In genomic region chr11:95863486-95864140, GRCh38 we compare ENCODE assay signal across 21 cellular contexts.
DNase-seq lines count a peak whose midpoint lies in the region; ATAC-seq, FAIRE-seq and TF ChIP-seq lines count a peak whose summit lies in the region.
"Had no signal": no experiment of that assay in that cellular context is flagged by ENCODE, and none has a peak within 500 bp of the region (broad histone marks: within the 10 kb centered on the region; RNA-seq: fewer than 3 reads in every experiment).

No MANE protein-coding gene starts in this region.

- TF ChIP-seq CTCF in AG10803 (conservative IDR thresholded peaks at IDR 0.05; ENCODE audit: low read length) (no peak), cardiac fibroblast (IDR thresholded peaks at IDR 0.05; ENCODE audit: low read depth, low read length) (no peak), pancreas (IDR thresholded peaks at IDR 0.05) (no peak), endodermal cell (conservative IDR thresholded peaks at IDR 0.05) (no peak)

- H2BK5ac ChIP-seq in mesenchymal stem cell (ENCODE audit: low read depth, low read length, poor library complexity, severe bottlenecking) = no peak overlapping the region

- intact Hi-C loops in pancreas (cut with DNase I) = no loop called here
- intact Hi-C loops in naive thymus-derived CD4-positive, alpha-beta T cell (cut with micrococcal nuclease) = no loop called here

- H2BK15ac ChIP-seq in mesenchymal stem cell (ENCODE audit: low read depth, poor library complexity, severe bottlenecking) = no peak overlapping the region

- no peaks in the 10 kb centered on the region for H3K9me3 ChIP-seq in mesenchymal stem cell (ENCODE audit: control insufficient read depth, low read length)
- H3K9me3 ChIP-seq in pancreas = no peaks in the 10 kb centered on the region
- H3K9me3 ChIP-seq in naive thymus-derived CD4-positive, alpha-beta T cell (ENCODE audit: control insufficient read depth in 2 of 3, low read length in 3 of 3) = no peaks in the 10 kb centered on the region
- H3K9me3 ChIP-seq in endodermal cell (ENCODE audit: control insufficient read depth, low read length) = no peaks in the 10 kb centered on the region
- H3K9me3 ChIP-seq: Caco-2, left ventricle myocardium inferior had no signal

- no peak overlapping the region for H2AFZ ChIP-seq in mesenchymal stem cell (ENCODE audit: low read depth, low read length)

- no peak overlapping the region for H4K8ac ChIP-seq in mesenchymal stem cell (ENCODE audit: low read length)

- no peak overlapping the region for H3K23ac ChIP-seq in mesenchymal stem cell (ENCODE audit: low read length in 2 of 2)

- peak; percentile 71 for DNase-seq in AG10803 (ENCODE audit: low read depth)
- peak; percentile 44 for DNase-seq in M059J (ENCODE audit: low read depth)
- DNase-seq in cardiac fibroblast (ENCODE audit: low read depth in 2 of 2) = peak; percentile 62 to 88
- peak; percentile 51 for DNase-seq in mesenchymal stem cell
- DNase-seq in pancreas = no peak
- no peak for DNase-seq in naive thymus-derived CD4-positive, alpha-beta T cell
- no peak for DNase-seq in endodermal cell
- DNase-seq: activated CD4-positive, alpha-beta T cell treated with anti-CD3 and anti-CD28 coated beads, Interleukin-2, amount 10 ng/mL, durations not matched to agents 24 days and 14 days; activated naive CD4-positive, alpha-beta T cell treated with anti-CD3 and anti-CD28 coated beads, Interleukin-2, amount 10 ng/mL, durations not matched to agents 7 days and 5 days; activated T-cell treated with anti-CD3 and anti-CD28 coated beads for 4 hours; Caco-2; effector CD8-positive, alpha-beta T cell; GF-D8; left ventricle myocardium inferior; NCI-H2107; NCI-H526; occipital lobe had no signal

- POLR2A ChIA-PET in naive thymus-derived CD4-positive, alpha-beta T cell (lab: Charles Lee) = no interaction called here

- peaks cover 11% of the 10 kb centered on the region for H3K79me1 ChIP-seq in mesenchymal stem cell (replicated peaks; ENCODE audit: low read length, poor library complexity, severe bottlenecking)

- H3K27ac ChIP-seq in mesenchymal stem cell (ENCODE audit: low read length, poor library complexity, severe bottlenecking) (peak overlapping the region; percentile 34), pancreas (no peak overlapping the region), endodermal cell (ENCODE audit: low read depth, low read length) (no peak overlapping the region)
- H3K27ac ChIP-seq in naive thymus-derived CD4-positive, alpha-beta T cell (ENCODE audit: low read depth, low read length) = no peak overlapping the region
- H3K27ac ChIP-seq: cardiac muscle cell, left ventricle myocardium inferior had no signal

- H3K27me3 Mint-ChIP-seq in naive thymus-derived CD4-positive, alpha-beta T cell = no peaks in the 10 kb centered on the region
- H3K27me3 Mint-ChIP-seq in endodermal cell (ENCODE audit: insufficient read depth) = no peaks in the 10 kb centered on the region
- H3K27me3 Mint-ChIP-seq: activated CD4-positive, alpha-beta T cell treated with anti-CD3 and anti-CD28 coated beads, Interleukin-2, amount 10 ng/mL, durations not matched to agents 24 days and 14 days; activated naive CD4-positive, alpha-beta T cell treated with anti-CD3 and anti-CD28 coated beads, Interleukin-2, amount 10 ng/mL, durations not matched to agents 7 days and 5 days had no signal

- H3K4me2 ChIP-seq in mesenchymal stem cell (ENCODE audit: low read length, poor library complexity, severe bottlenecking) = no peak overlapping the region

- no peak for FAIRE-seq in pancreas (lab: Jason Lieb, UNC)
- FAIRE-seq: urothelium cell line had no signal

- H3K4me1 ChIP-seq in mesenchymal stem cell (ENCODE audit: control insufficient read depth, insufficient read depth, low read depth, low read length) (no peaks in the 10 kb centered on the region), pancreas (no peaks in the 10 kb centered on the region), endodermal cell (ENCODE audit: control insufficient read depth, insufficient read depth, low read length) (no peaks in the 10 kb centered on the region)
- H3K4me1 ChIP-seq in naive thymus-derived CD4-positive, alpha-beta T cell (ENCODE audit: control insufficient read depth in 2 of 2, insufficient read depth in 2 of 2, low read length in 2 of 2) = no peaks in the 10 kb centered on the region
- H3K4me1 ChIP-seq: Caco-2, left ventricle myocardium inferior had no signal

- H3K4me3 ChIP-seq in AG10803 (ENCODE audit: low read length) = no peak overlapping the region
- no peak overlapping the region for H3K4me3 ChIP-seq in cardiac fibroblast (replicated peaks in 1 of 2; ENCODE audit: low read depth in 2 of 2, low read length in 2 of 2)
- no peak overlapping the region for H3K4me3 ChIP-seq in mesenchymal stem cell (ENCODE audit: insufficient read depth in 1 of 2, low read depth in 1 of 2, low read length in 2 of 2)
- no peak overlapping the region for H3K4me3 ChIP-seq in pancreas
- no peak overlapping the region for H3K4me3 ChIP-seq in naive thymus-derived CD4-positive, alpha-beta T cell (ENCODE audit: low read length)
- H3K4me3 ChIP-seq in endodermal cell (ENCODE audit: low read length) = no peak overlapping the region
- H3K4me3 ChIP-seq: cardiac muscle cell, left ventricle myocardium inferior had no signal

- H3K27ac Mint-ChIP-seq in naive thymus-derived CD4-positive, alpha-beta T cell = no peak overlapping the region
- H3K27ac Mint-ChIP-seq in endodermal cell = no peak overlapping the region
- H3K27ac Mint-ChIP-seq: activated CD4-positive, alpha-beta T cell treated with anti-CD3 and anti-CD28 coated beads, Interleukin-2, amount 10 ng/mL, durations not matched to agents 24 days and 14 days; activated naive CD4-positive, alpha-beta T cell treated with anti-CD3 and anti-CD28 coated beads, Interleukin-2, amount 10 ng/mL, durations not matched to agents 7 days and 5 days had no signal

- no peak overlapping the region for H2AK5ac ChIP-seq in mesenchymal stem cell (ENCODE audit: low read length, severe bottlenecking)

- H3K36me3 Mint-ChIP-seq in naive thymus-derived CD4-positive, alpha-beta T cell = peaks cover 0 to 46% (median 10%) of the 10 kb centered on the region in 5 donors
- H3K36me3 Mint-ChIP-seq in endodermal cell (ENCODE audit: low read depth) = peaks cover 20% of the 10 kb centered on the region

- H3K4me3 Mint-ChIP-seq in naive thymus-derived CD4-positive, alpha-beta T cell = no peak overlapping the region
- H3K4me3 Mint-ChIP-seq in endodermal cell = no peak overlapping the region
- H3K4me3 Mint-ChIP-seq: activated CD4-positive, alpha-beta T cell treated with anti-CD3 and anti-CD28 coated beads, Interleukin-2, amount 10 ng/mL, durations not matched to agents 24 days and 14 days; activated naive CD4-positive, alpha-beta T cell treated with anti-CD3 and anti-CD28 coated beads, Interleukin-2, amount 10 ng/mL, durations not matched to agents 7 days and 5 days had no signal

- no peaks in the 10 kb centered on the region for H3K4me1 Mint-ChIP-seq in naive thymus-derived CD4-positive, alpha-beta T cell
- H3K4me1 Mint-ChIP-seq in endodermal cell = peaks cover 2% of the 10 kb centered on the region
- H3K4me1 Mint-ChIP-seq: activated CD4-positive, alpha-beta T cell treated with anti-CD3 and anti-CD28 coated beads, Interleukin-2, amount 10 ng/mL, durations not matched to agents 24 days and 14 days; activated naive CD4-positive, alpha-beta T cell treated with anti-CD3 and anti-CD28 coated beads, Interleukin-2, amount 10 ng/mL, durations not matched to agents 7 days and 5 days had no signal

- no peak overlapping the region for H2BK120ac ChIP-seq in mesenchymal stem cell (ENCODE audit: low read depth, low read length)

- H2BK12ac ChIP-seq in mesenchymal stem cell (ENCODE audit: low read length in 2 of 2) = no peak overlapping the region

- CTCF ChIA-PET in naive thymus-derived CD4-positive, alpha-beta T cell (lab: Charles Lee) = interaction anchor here (0.7 kb wide), 1 partner anchor 9 kb away, joined by 4 read pairs; no protein-coding TSS in a partner anchor

- peaks cover 0 to 2% (median 0%) of the 10 kb centered on the region in 11 donors for H3K9me3 Mint-ChIP-seq in naive thymus-derived CD4-positive, alpha-beta T cell
- no peaks in the 10 kb centered on the region for H3K9me3 Mint-ChIP-seq in endodermal cell
- H3K9me3 Mint-ChIP-seq: activated CD4-positive, alpha-beta T cell treated with anti-CD3 and anti-CD28 coated beads, Interleukin-2, amount 10 ng/mL, durations not matched to agents 24 days and 14 days; activated naive CD4-positive, alpha-beta T cell treated with anti-CD3 and anti-CD28 coated beads, Interleukin-2, amount 10 ng/mL, durations not matched to agents 7 days and 5 days had no signal

- no peaks in the 10 kb centered on the region for H3K27me3 ChIP-seq in mesenchymal stem cell (ENCODE audit: control insufficient read depth in 1 of 2, insufficient read depth in 1 of 2, low read length in 2 of 2)
- H3K27me3 ChIP-seq in pancreas = no peaks in the 10 kb centered on the region
- no peaks in the 10 kb centered on the region for H3K27me3 ChIP-seq in naive thymus-derived CD4-positive, alpha-beta T cell (ENCODE audit: control insufficient read depth in 2 of 2, insufficient read depth in 2 of 2, low read length in 2 of 2)
- no peaks in the 10 kb centered on the region for H3K27me3 ChIP-seq in endodermal cell (ENCODE audit: control insufficient read depth, insufficient read depth, low read length, poor library complexity, severe bottlenecking)
- H3K27me3 ChIP-seq: cardiac muscle cell had no signal

- no peak overlapping the region for H3K18ac ChIP-seq in mesenchymal stem cell (ENCODE audit: low read depth in 1 of 2, low read length in 2 of 2)

- H3K4ac ChIP-seq in mesenchymal stem cell (ENCODE audit: low read depth in 1 of 2, low read length in 2 of 2) = no peak overlapping the region

- H3K9ac ChIP-seq in mesenchymal stem cell (ENCODE audit: low read length) (no peak overlapping the region), endodermal cell (ENCODE audit: extremely low read depth, low read length, poor library complexity, severe bottlenecking) (no peak overlapping the region)

- peaks cover 3 to 38% of the 10 kb centered on the region in 2 experiments for H3K36me3 ChIP-seq in mesenchymal stem cell (ENCODE audit: control insufficient read depth in 1 of 2, insufficient read depth in 2 of 2, low read depth in 1 of 2, low read length in 2 of 2)
- no peaks in the 10 kb centered on the region for H3K36me3 ChIP-seq in pancreas
- H3K36me3 ChIP-seq in naive thymus-derived CD4-positive, alpha-beta T cell (ENCODE audit: control insufficient read depth in 2 of 3, insufficient read depth in 3 of 3, low read length in 3 of 3) = no peaks in the 10 kb centered on the region
- H3K36me3 ChIP-seq in endodermal cell (ENCODE audit: control insufficient read depth, insufficient read depth, low read length) = peaks cover 42% of the 10 kb centered on the region

- no peak overlapping the region for H3K14ac ChIP-seq in mesenchymal stem cell (ENCODE audit: low read length in 2 of 2)

- no peak overlapping the region for H4K91ac ChIP-seq in mesenchymal stem cell (ENCODE audit: low read length)

- ATAC-seq in pancreas = no peak
- no peak for ATAC-seq in naive thymus-derived CD4-positive, alpha-beta T cell
- ATAC-seq in HG02588 (IDR thresholded peaks at IDR 0.05; ENCODE audit: unreplicated experiment) = no peak
- ATAC-seq: sciatic nerve had no signal

- 81% methylated on average over 2 of the region's 2 CpGs for WGBS in mesenchymal stem cell
- WGBS in pancreas, 2 donors = 83 to 89% methylated on average over 2 of the region's 2 CpGs
- 92% methylated on average over 2 of the region's 2 CpGs for WGBS in endodermal cell (ENCODE audit: insufficient coverage in 1 of 2, insufficient read length in 1 of 2), 2 experiments

Comparison
In these comparisons a context has a peak if more than half of its experiments do, and no peak if none do; other contexts are left out.
1. DNase-seq: peak in AG10803 (single experiment), M059J (single experiment), cardiac fibroblast (2 of 2) and mesenchymal stem cell (single experiment); none in pancreas (0 of 6), naive thymus-derived CD4-positive, alpha-beta T cell (0 of 9) and endodermal cell (single experiment).